In genomic region chr2:62705859-62706720, GRCh38 we compare ENCODE assay signal across 1 cellular context.
TF ChIP-seq lines count a peak whose summit lies in the region.

No MANE protein-coding gene starts in this region.

TF ChIP-seq in HEK293, 187 proteins besides CTCF, POLR2A, EP300 and RAD21 (continued from another document):
- TF ChIP-seq, protein P1, sequence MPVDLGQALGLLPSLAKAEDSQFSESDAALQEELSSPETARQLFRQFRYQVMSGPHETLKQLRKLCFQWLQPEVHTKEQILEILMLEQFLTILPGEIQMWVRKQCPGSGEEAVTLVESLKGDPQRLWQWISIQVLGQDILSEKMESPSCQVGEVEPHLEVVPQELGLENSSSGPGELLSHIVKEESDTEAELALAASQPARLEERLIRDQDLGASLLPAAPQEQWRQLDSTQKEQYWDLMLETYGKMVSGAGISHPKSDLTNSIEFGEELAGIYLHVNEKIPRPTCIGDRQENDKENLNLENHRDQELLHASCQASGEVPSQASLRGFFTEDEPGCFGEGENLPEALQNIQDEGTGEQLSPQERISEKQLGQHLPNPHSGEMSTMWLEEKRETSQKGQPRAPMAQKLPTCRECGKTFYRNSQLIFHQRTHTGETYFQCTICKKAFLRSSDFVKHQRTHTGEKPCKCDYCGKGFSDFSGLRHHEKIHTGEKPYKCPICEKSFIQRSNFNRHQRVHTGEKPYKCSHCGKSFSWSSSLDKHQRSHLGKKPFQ (tag by site-specific recombination; IDR thresholded peaks at IDR 0.05), result peak; percentile 45; the same call in 1 of the 2 replicates
- TF ChIP-seq ZNF335 (tag by site-specific recombination; conservative IDR thresholded peaks at IDR 0.05), result peak; percentile 68
- TF ChIP-seq PRDM1 (tag by site-specific recombination; IDR thresholded peaks at IDR 0.05), result 0 out of 2 replicates have a peak, but pooled peaks have one; percentile 28
- no peak for TF ChIP-seq TCF7L2 (IDR thresholded peaks at IDR 0.05; ENCODE audit: borderline replicate concordance, low read depth, low read length)
- TF ChIP-seq ZNF324 (tag by site-specific recombination; IDR thresholded peaks at IDR 0.05), result no peak
- TF ChIP-seq ZNF174 (tag by site-specific recombination; IDR thresholded peaks at IDR 0.05), result no peak
- TF ChIP-seq GLIS2 (tag by site-specific recombination; IDR thresholded peaks at IDR 0.05), result peak; percentile 49
- 0 out of 2 replicates have a peak, but pooled peaks have one; percentile 12 for TF ChIP-seq SP7 (tag by site-specific recombination; IDR thresholded peaks at IDR 0.05)
- no peak for TF ChIP-seq ZNF664 (tag by site-specific recombination; IDR thresholded peaks at IDR 0.05)
